ENCODE assay signal across 9 cellular contexts in genomic region chr13:36858285-36858684, GRCh38. TPM values are rescaled to one million over a fixed set of nuclear protein-coding genes. Genes with fewer than 3 reads are reported as not detected.
DNase-seq lines count a peak whose midpoint lies in the region; ATAC-seq, FAIRE-seq and TF ChIP-seq lines count a peak whose summit lies in the region.
"Had no signal": no experiment of that assay in that cellular context is flagged by ENCODE, and none has a peak within 500 bp of the region (broad histone marks: within the 10 kb centered on the region; RNA-seq: fewer than 3 reads in every experiment).

No MANE protein-coding gene starts in this region.

- no peaks in the 10 kb centered on the region for H3K27me3 Mint-ChIP-seq in osteocyte (ENCODE audit: unreplicated experiment)

- H3K36me3 Mint-ChIP-seq in osteocyte (ENCODE audit: unreplicated experiment), result no peaks in the 10 kb centered on the region

- ATAC-seq in GM19324 (IDR thresholded peaks at IDR 0.05; ENCODE audit: low FRiP score, unreplicated experiment) (peak; percentile 69), HG02840 (IDR thresholded peaks at IDR 0.05; ENCODE audit: low FRiP score, unreplicated experiment) (no peak)

- peak; percentile 61 for TF ChIP-seq CTCF in D721Med (IDR thresholded peaks at IDR 0.05; ENCODE audit: insufficient read depth, missing control alignments)
- TF ChIP-seq CTCF in RWPE1 (conservative IDR thresholded peaks at IDR 0.05; ENCODE audit: low read depth), result peak; percentile 48
- peak; percentile 67 for TF ChIP-seq CTCF in osteocyte (IDR thresholded peaks at IDR 0.05)

- FAIRE-seq in D721Med (lab: Jason Lieb, UNC), result no peak

- POLR2A ChIA-PET in RWPE1 (lab: Yijun Ruan, JAX; ENCODE audit: low non-redundant PET), result no interaction called here

- H3K4me3 Mint-ChIP-seq in osteocyte (ENCODE audit: unreplicated experiment), result no peak overlapping the region

- no peaks in the 10 kb centered on the region for H3K4me1 Mint-ChIP-seq in osteocyte (ENCODE audit: unreplicated experiment)

- CTCF ChIA-PET in RWPE1 (lab: Yijun Ruan, JAX), result interaction anchor here (0.5 to 1.4 kb wide), 13 partner anchors 15 to 309 kb away, joined by 3 to 14 read pairs (median 3); no protein-coding TSS in a partner anchor

- no peaks in the 10 kb centered on the region for H3K9me3 Mint-ChIP-seq in osteocyte (ENCODE audit: unreplicated experiment)

- no peak overlapping the region for H3K27ac ChIP-seq in RWPE1
- H3K27ac ChIP-seq: SJSA1 had no signal

- DNase-seq in D721Med (ENCODE audit: insufficient read length, low spot score) (no peak), KG1 (lab: John Stamatoyannopoulos, UW) (peak; percentile 31), RWPE1 (ENCODE audit: low spot score) (peak; percentile 21), fibroblast of gingiva (ENCODE audit: low read depth) (peak; percentile 45), osteocyte (ENCODE audit: extremely low spot score, unreplicated experiment) (no peak), ecto neural progenitor cell (ENCODE audit: low spot score) (no peak)

- no peak overlapping the region for H3K27ac Mint-ChIP-seq in osteocyte (ENCODE audit: unreplicated experiment)

RNA-seq across cellular contexts. Expression of gene RFXAP, which starts 39.3 kb away (rescaled TPM):
- total RNA-seq in osteocyte, result 4.9 and 9.4 TPM in 2 replicates

Comparison
In these comparisons a context has a peak if more than half of its experiments do, and no peak if none do; other contexts are left out.
1. DNase-seq: peak in KG1 (single experiment), RWPE1 (single experiment) and fibroblast of gingiva (single experiment); none in D721Med (single experiment), osteocyte (single experiment) and ecto neural progenitor cell (single experiment).
2. Peak in every context shown above with its lines, with median percentiles within 50 percentile points of each other: CTCF ChIP-seq.